In the genomic region with DNA sequence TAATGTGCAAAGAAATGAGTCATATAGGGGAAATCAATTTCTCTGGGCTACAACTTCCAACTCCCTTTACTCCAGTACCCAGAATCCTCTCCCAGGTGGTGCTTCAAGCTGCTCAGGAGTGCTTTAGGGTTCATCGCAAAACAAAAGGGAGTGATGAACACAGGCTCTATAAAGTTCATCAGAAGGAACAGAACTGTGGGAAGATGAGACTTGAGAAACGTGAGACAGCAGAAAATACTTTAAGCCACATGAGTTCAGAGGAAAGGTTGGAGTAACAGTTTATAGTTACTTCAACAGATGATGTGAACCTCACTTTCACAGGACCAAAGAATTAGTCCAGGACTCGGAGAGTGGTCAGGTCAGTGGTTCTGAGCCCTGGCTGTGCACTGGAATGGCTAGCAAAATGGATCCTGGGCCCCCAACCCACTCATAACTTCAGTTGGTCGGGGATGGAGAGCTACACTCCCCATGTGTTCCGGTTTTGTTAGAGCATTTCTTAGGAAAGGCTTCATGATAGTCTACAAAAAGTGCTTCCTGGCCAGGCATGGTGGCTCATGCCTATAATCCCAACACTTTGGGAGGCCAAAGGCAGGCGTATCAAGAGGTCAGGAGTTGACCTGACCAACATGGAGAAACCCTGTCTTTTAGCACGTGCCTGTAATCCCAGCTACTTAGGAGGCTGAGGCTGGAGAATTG, we compare ENCODE assay signal across 1 cellular context.
TF ChIP-seq lines count a peak whose summit lies in the region.

No MANE protein-coding gene starts in this region.

TF ChIP-seq in HepG2, 621 proteins besides CTCF, POLR2A, EP300 and RAD21:
- TF ChIP-seq RBFOX2 (IDR thresholded peaks at IDR 0.05; ENCODE audit: low read depth, low read length): 0 out of 2 replicates have a peak, but pooled peaks have one; percentile 65
- no peak for TF ChIP-seq TARDBP (CRISPR knock-in tag; IDR thresholded peaks at IDR 0.05)
- peak; percentile 66; the same call in 1 of the 2 replicates for TF ChIP-seq SSRP1 (CRISPR knock-in tag; IDR thresholded peaks at IDR 0.05)
- TF ChIP-seq HNRNPUL1 (IDR thresholded peaks at IDR 0.05; ENCODE audit: low read depth, low read length): no peak
- TF ChIP-seq POLR2G (IDR thresholded peaks at IDR 0.05; ENCODE audit: low read depth, low read length): peak; percentile 51
- TF ChIP-seq, protein P1, sequence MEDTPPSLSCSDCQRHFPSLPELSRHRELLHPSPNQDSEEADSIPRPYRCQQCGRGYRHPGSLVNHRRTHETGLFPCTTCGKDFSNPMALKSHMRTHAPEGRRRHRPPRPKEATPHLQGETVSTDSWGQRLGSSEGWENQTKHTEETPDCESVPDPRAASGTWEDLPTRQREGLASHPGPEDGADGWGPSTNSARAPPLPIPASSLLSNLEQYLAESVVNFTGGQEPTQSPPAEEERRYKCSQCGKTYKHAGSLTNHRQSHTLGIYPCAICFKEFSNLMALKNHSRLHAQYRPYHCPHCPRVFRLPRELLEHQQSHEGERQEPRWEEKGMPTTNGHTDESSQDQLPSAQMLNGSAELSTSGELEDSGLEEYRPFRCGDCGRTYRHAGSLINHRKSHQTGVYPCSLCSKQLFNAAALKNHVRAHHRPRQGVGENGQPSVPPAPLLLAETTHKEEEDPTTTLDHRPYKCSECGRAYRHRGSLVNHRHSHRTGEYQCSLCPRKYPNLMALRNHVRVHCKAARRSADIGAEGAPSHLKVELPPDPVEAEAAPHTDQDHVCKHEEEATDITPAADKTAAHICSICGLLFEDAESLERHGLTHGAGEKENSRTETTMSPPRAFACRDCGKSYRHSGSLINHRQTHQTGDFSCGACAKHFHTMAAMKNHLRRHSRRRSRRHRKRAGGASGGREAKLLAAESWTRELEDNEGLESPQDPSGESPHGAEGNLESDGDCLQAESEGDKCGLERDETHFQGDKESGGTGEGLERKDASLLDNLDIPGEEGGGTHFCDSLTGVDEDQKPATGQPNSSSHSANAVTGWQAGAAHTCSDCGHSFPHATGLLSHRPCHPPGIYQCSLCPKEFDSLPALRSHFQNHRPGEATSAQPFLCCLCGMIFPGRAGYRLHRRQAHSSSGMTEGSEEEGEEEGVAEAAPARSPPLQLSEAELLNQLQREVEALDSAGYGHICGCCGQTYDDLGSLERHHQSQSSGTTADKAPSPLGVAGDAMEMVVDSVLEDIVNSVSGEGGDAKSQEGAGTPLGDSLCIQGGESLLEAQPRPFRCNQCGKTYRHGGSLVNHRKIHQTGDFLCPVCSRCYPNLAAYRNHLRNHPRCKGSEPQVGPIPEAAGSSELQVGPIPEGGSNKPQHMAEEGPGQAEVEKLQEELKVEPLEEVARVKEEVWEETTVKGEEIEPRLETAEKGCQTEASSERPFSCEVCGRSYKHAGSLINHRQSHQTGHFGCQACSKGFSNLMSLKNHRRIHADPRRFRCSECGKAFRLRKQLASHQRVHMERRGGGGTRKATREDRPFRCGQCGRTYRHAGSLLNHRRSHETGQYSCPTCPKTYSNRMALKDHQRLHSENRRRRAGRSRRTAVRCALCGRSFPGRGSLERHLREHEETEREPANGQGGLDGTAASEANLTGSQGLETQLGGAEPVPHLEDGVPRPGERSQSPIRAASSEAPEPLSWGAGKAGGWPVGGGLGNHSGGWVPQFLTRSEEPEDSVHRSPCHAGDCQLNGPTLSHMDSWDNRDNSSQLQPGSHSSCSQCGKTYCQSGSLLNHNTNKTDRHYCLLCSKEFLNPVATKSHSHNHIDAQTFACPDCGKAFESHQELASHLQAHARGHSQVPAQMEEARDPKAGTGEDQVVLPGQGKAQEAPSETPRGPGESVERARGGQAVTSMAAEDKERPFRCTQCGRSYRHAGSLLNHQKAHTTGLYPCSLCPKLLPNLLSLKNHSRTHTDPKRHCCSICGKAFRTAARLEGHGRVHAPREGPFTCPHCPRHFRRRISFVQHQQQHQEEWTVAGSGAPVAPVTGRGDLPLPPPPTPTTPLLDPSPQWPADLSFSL (CRISPR knock-in tag; IDR thresholded peaks at IDR 0.05): no peak
- peak; percentile 18; the same call in 1 of the 2 replicates for TF ChIP-seq FOXA3 (CRISPR knock-in tag; IDR thresholded peaks at IDR 0.05)
- TF ChIP-seq POLR2AphosphoS5 (IDR thresholded peaks at IDR 0.05; ENCODE audit: low read depth, low read length): peak; percentile 15
- TF ChIP-seq CBX1 (IDR thresholded peaks at IDR 0.05; ENCODE audit: low read depth): peak; percentile 32
- no peak for TF ChIP-seq REXO4 (CRISPR knock-in tag; IDR thresholded peaks at IDR 0.05; ENCODE audit: borderline replicate concordance)
- TF ChIP-seq RBM22 (optimal IDR thresholded peaks at IDR 0.05; ENCODE audit: low read length): peak; percentile 10
- TF ChIP-seq, protein P2, sequence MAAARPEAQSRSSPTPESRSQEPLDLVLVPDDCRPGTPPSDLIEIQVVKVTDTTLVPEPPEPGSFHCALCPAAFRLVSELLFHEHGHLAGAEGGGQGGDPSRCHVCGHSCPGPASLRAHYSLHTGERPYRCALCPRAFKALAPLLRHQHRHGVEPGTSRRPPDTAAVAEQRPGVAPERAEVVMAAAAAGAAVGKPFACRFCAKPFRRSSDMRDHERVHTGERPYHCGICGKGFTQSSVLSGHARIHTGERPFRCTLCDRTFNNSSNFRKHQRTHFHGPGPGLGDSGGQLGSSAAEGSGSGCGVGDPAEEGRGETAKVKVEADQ (CRISPR knock-in tag; IDR thresholded peaks at IDR 0.05; ENCODE audit: borderline replicate concordance): no peak
- TF ChIP-seq ARNTL (CRISPR knock-in tag; IDR thresholded peaks at IDR 0.05): no peak
- TF ChIP-seq, protein P3, sequence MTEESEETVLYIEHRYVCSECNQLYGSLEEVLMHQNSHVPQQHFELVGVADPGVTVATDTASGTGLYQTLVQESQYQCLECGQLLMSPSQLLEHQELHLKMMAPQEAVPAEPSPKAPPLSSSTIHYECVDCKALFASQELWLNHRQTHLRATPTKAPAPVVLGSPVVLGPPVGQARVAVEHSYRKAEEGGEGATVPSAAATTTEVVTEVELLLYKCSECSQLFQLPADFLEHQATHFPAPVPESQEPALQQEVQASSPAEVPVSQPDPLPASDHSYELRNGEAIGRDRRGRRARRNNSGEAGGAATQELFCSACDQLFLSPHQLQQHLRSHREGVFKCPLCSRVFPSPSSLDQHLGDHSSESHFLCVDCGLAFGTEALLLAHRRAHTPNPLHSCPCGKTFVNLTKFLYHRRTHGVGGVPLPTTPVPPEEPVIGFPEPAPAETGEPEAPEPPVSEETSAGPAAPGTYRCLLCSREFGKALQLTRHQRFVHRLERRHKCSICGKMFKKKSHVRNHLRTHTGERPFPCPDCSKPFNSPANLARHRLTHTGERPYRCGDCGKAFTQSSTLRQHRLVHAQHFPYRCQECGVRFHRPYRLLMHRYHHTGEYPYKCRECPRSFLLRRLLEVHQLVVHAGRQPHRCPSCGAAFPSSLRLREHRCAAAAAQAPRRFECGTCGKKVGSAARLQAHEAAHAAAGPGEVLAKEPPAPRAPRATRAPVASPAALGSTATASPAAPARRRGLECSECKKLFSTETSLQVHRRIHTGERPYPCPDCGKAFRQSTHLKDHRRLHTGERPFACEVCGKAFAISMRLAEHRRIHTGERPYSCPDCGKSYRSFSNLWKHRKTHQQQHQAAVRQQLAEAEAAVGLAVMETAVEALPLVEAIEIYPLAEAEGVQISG (CRISPR knock-in tag; IDR thresholded peaks at IDR 0.05): peak; percentile 24; the same call in 1 of the 2 replicates
- no peak for TF ChIP-seq SMARCC2 (IDR thresholded peaks at IDR 0.05)
- TF ChIP-seq, protein P4, sequence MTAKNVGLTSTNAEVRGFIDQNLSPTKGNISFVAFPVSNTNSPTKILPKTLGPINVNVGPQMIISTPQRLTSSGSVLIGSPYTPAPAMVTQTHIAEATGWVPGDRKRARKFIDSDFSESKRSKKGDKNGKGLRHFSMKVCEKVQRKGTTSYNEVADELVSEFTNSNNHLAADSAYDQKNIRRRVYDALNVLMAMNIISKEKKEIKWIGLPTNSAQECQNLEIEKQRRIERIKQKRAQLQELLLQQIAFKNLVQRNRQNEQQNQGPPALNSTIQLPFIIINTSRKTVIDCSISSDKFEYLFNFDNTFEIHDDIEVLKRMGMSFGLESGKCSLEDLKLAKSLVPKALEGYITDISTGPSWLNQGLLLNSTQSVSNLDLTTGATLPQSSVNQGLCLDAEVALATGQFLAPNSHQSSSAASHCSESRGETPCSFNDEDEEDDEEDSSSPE (CRISPR knock-in tag; IDR thresholded peaks at IDR 0.05): 0 out of 2 replicates have a peak, but pooled peaks have one; percentile 6
- TF ChIP-seq, protein P5, sequence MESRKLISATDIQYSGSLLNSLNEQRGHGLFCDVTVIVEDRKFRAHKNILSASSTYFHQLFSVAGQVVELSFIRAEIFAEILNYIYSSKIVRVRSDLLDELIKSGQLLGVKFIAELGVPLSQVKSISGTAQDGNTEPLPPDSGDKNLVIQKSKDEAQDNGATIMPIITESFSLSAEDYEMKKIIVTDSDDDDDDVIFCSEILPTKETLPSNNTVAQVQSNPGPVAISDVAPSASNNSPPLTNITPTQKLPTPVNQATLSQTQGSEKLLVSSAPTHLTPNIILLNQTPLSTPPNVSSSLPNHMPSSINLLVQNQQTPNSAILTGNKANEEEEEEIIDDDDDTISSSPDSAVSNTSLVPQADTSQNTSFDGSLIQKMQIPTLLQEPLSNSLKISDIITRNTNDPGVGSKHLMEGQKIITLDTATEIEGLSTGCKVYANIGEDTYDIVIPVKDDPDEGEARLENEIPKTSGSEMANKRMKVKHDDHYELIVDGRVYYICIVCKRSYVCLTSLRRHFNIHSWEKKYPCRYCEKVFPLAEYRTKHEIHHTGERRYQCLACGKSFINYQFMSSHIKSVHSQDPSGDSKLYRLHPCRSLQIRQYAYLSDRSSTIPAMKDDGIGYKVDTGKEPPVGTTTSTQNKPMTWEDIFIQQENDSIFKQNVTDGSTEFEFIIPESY (CRISPR knock-in tag; IDR thresholded peaks at IDR 0.05): no peak
